In the genomic region with DNA sequence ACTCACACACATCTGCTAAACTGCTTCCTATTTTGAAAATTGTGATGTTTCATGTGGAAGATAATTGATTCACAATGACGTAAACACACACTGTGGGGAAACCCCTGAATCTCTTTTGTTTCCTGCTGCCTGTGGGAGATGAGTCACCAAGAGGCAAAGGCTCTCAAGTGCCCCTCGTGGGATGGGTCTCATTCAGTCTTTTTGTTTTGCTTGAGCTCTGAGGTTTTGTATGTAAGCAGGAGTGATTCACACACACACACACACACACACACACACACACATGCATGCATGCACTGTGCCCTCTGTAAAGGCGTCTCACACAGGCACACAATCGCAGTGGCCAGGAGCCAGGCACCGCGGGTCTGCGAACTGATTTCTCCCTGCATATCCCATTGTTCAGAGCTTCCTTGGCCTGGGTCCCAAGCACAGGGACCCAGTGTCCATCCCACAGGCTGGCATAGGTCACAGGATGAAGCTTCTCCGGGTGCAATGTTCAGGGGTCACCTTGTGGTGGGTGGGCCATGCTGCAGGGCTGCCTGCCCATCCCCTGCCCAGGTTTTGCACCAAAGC, we compare ENCODE assay signal across 9 cellular contexts. TPM values are rescaled to one million over a fixed set of nuclear protein-coding genes. Genes with fewer than 3 reads are reported as not detected.
A peak's percentile ranks its signal among the peaks of the same experiment; 100 is the strongest.
DNase-seq lines count a peak whose midpoint lies in the region; ATAC-seq lines count a peak whose summit lies in the region.
"Had no signal": no experiment of that assay in that cellular context is flagged by ENCODE, and none has a peak within 500 bp of the region (broad histone marks: within the 10 kb centered on the region; RNA-seq: fewer than 3 reads in every experiment).

No MANE protein-coding gene starts in this region.

- H3K36me3 Mint-ChIP-seq in T-helper 17 cell (ENCODE audit: low read depth), result no peaks in the 10 kb centered on the region

- DNase-seq in COLO829 (ENCODE audit: low spot score) (peak; percentile 97), HT-29 (ENCODE audit: low spot score) (peak; percentile 3), T-helper 17 cell (peak; percentile 29 to 64 (median 43)), astrocyte of the hippocampus (ENCODE audit: low read depth, low spot score) (peak; percentile 98), middle frontal gyrus (ENCODE audit: extremely low spot score, low spot score) (peak; percentile 6), substantia nigra (lab: John Stamatoyannopoulos, UW) (peak in 26 of 49 donors; percentile 28 to 83 (median 58)), SK-N-DZ (ENCODE audit: low spot score) (no peak)

- H3K27ac ChIP-seq in substantia nigra (ENCODE audit: low read depth, low read length, poor library complexity, severe bottlenecking), result peak overlapping the region; percentile 82
- H3K27ac ChIP-seq: KMS-11 had no signal

- H3K9me3 ChIP-seq in T-helper 17 cell (ENCODE audit: control insufficient read depth, low read length, poor library complexity, severe bottlenecking), result no peaks in the 10 kb centered on the region

- no peaks in the 10 kb centered on the region for H3K27me3 Mint-ChIP-seq in T-helper 17 cell

- ATAC-seq in GM21390 (IDR thresholded peaks at IDR 0.05; ENCODE audit: unreplicated experiment), result peak; percentile 89
- peak; percentile 95 for ATAC-seq in T-helper 17 cell

- peak overlapping the region; percentile 75 for H3K4me3 Mint-ChIP-seq in T-helper 17 cell

- peak overlapping the region; percentile 98 for H3K27ac Mint-ChIP-seq in T-helper 17 cell

- H3K4me1 Mint-ChIP-seq in T-helper 17 cell, result peaks cover 16% of the 10 kb centered on the region

RNA-seq across cellular contexts. Expression of a gene that starts 12.1 kb away (rescaled TPM):
- total RNA-seq in HT-29 (2014; rRNA removed; shearing (Covaris generic)), result 0.13 and 0.15 TPM in 2 replicates
- total RNA-seq in T-helper 17 cell, result 1 to 10 TPM in 1 of 2 donors, under 1 TPM in 1; 0.77 to 1.5 TPM
- polyA plus RNA-seq in SK-N-DZ (2014; cell fraction: cytosol; rRNA removed), result 12.2 and 13.2 TPM in 2 replicates
- polyA plus RNA-seq in SK-N-DZ (2014; cell fraction: nucleus; rRNA removed), result 33.2 and 44.4 TPM in 2 replicates
